In the genomic region with DNA sequence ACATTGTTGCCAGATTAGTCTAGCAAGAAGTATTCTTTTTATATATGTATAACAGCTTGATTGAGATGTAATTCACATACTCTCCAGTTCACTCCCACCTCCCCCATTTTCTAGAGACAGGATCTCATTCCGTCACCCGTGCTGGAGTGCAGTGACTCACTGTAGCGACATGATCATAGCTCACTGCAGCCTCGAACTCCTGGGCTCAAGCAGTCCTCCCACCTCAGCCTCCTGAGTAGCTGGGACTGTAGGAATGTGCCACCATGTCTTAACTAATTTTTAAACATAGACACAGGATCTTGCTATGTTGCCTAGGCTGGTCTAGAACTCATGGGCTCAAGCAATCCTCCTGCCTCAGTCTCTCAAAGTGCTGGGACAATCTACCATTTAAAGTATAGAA, we compare ENCODE assay signal across 20 cellular contexts. TPM values are rescaled to one million over a fixed set of nuclear protein-coding genes. Genes with fewer than 3 reads are reported as not detected.
"Had no signal": no experiment of that assay in that cellular context is flagged by ENCODE, and none has a peak within 500 bp of the region (broad histone marks: within the 10 kb centered on the region; RNA-seq: fewer than 3 reads in every experiment).

No MANE protein-coding gene starts in this region.

- H3K4me3 ChIP-seq: esophagus squamous epithelium, gastroesophageal sphincter, psoas muscle, sigmoid colon, skin epidermis, suprapubic skin, thyroid gland, upper lobe of right lung, vagina had no signal

- H3K4me3 Mint-ChIP-seq: nephron had no signal

- H2AFZ ChIP-seq: parathyroid adenoma had no signal

- H3K27me3 ChIP-seq: suprapubic skin, thyroid gland, upper lobe of right lung, vagina had no signal

- H3K27ac ChIP-seq: esophagus squamous epithelium, gastroesophageal sphincter, parathyroid adenoma, psoas muscle, sigmoid colon, skin epidermis, suprapubic skin, upper lobe of right lung, vagina had no signal

- H3K9me3 ChIP-seq: esophagus squamous epithelium, gastroesophageal sphincter, psoas muscle, sigmoid colon, suprapubic skin, thyroid gland, upper lobe of right lung, vagina had no signal

- H3K27ac Mint-ChIP-seq: nephron had no signal

- DNase-seq: effector memory CD4-positive, alpha-beta T cell; esophagus squamous epithelium; foreskin fibroblast; hippocampal formation; naive B cell; occipital lobe; psoas muscle; sigmoid colon; stimulated activated CD4-positive, alpha-beta T cell treated with anti-CD3 and anti-CD28 coated beads, Interleukin-2, amount 100 ng/mL, for 48 hours; stimulated activated naive CD4-positive, alpha-beta T cell treated with Interleukin-2 at 50 U/mL for 16 hours; thyroid gland; upper lobe of right lung had no signal

- H3K36me3 ChIP-seq: sigmoid colon had no signal

- H3K79me2 ChIP-seq: parathyroid adenoma had no signal

- H3K9me3 Mint-ChIP-seq: naive B cell, nephron had no signal

RNA-seq across cellular contexts. Expression of a gene that starts 6.7 kb away (rescaled TPM):
- total RNA-seq: epithelial cell of proximal tubule, gastroesophageal sphincter, kidney epithelial cell, occipital lobe, sigmoid colon, upper lobe of right lung, vagina had no signal

RNA-seq across cellular contexts. Expression of a gene that starts 32.9 kb away (rescaled TPM):
- total RNA-seq: vagina had no signal

RNA-seq across cellular contexts. Expression of a gene that starts 57.2 kb away (rescaled TPM):
- total RNA-seq: sigmoid colon had no signal
